10 cellular contexts compared by ENCODE assay signal in the genomic region with DNA sequence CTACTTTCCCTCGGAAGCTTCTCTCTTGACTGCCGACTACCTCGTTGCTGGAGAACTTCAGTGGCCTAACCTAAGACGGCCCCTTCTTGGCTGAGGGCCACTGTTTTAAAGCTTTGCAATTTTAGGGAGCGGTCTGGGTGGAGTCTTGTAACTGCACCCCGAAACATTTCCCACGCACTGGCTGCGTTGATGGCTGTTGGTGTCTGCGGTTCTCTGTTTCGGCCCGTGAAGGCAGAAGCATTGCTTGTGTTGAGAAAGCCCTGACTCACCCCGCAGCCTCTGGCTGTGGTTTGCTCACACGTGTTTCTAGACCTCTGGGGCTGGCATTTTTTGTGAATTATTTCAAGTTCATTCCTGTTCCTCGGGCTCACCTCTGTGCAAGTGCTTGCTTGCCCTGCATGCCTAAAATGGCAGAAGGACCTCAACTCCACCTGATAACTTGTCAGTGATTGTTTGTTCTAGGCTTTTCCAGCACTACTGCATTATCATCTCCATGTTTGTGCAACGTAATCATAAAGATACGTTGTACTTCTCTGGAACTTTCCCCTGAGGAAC.
DNase-seq lines count a peak whose midpoint lies in the region; ATAC-seq, FAIRE-seq and TF ChIP-seq lines count a peak whose summit lies in the region.
"Had no signal": no experiment of that assay in that cellular context is flagged by ENCODE, and none has a peak within 500 bp of the region (broad histone marks: within the 10 kb centered on the region; RNA-seq: fewer than 3 reads in every experiment).

No MANE protein-coding gene starts in this region.

- H4K20me1 ChIP-seq in HepG2 (ENCODE audit: insufficient read depth, low read length) = no peaks in the 10 kb centered on the region

- in situ Hi-C loops in HepG2 (cut with HindIII; ENCODE audit: extremely low pct_ligation_motif_present, low pct_unique_long_range_greater_than_20kb) = no loop called here

- DNase-seq in activated CD8-positive, alpha-beta memory T cell treated with anti-CD3 and anti-CD28 coated beads, Interleukin-2, amount 50 U/mL, for 4 hours = peak; percentile 22
- no peak for DNase-seq in activated CD8-positive, alpha-beta memory T cell treated with anti-CD3 and anti-CD28 coated beads, Interleukin-2, amount 50 U/mL, for 48 hours
- DNase-seq in activated T-cell treated with anti-CD3 and anti-CD28 coated beads, Interleukin-2, amount 50 U/mL, for 4 hours = peak; percentile 16
- no peak for DNase-seq in HepG2 (ENCODE audit: low spot score)
- no peak for DNase-seq in NK-92 treated with Interleukin-12 subunit alpha and Interleukin-12 subunit beta, amount 100 ng/mL, for 24 hours (lab: John Stamatoyannopoulos, UW)
- DNase-seq: testis had no signal

- intact Hi-C loops in HepG2 (cut with micrococcal nuclease; ENCODE audit: unreplicated experiment) = no loop called here

- TF ChIP-seq POLR2A in HepG2 (IDR thresholded peaks at IDR 0.05; ENCODE audit: insufficient read depth in 1 of 2, low read depth in 2 of 2, low read length in 2 of 2) = no peak

- TF ChIP-seq EP300 in HepG2 (IDR thresholded peaks at IDR 0.05; ENCODE audit: low read depth in 2 of 2, low read length in 2 of 2) = no peak
- no peak for TF ChIP-seq EP300 in HepG2 (CRISPR knock-in tag; IDR thresholded peaks at IDR 0.05; ENCODE audit: borderline replicate concordance)

- POLR2A ChIA-PET in HepG2 (lab: Yijun Ruan, JAX) = no interaction called here

- peak; percentile 88 to 99 for ATAC-seq in activated T-cell treated with anti-CD3 and anti-CD28 coated beads, Interleukin-2, amount 50 U/mL, for 4 hours
- ATAC-seq in HepG2 (no peak), HG02852 (IDR thresholded peaks at IDR 0.05; ENCODE audit: unreplicated experiment) (no peak)
- ATAC-seq in stimulated activated memory B cell treated with anti-CD40 and anti-IgM and Interleukin-4, amounts not matched to agents 10 μg/mL and 1 μg/mL and 100 μg/mL, for 72 hours = no peak

- no peaks in the 10 kb centered on the region for H3K79me2 ChIP-seq in HepG2 (ENCODE audit: insufficient read depth, low read length)

- H3K9me3 Mint-ChIP-seq in activated T-cell treated with anti-CD3 and anti-CD28 coated beads, Interleukin-2, amount 50 U/mL, for 4 hours = peaks cover 33% of the 10 kb centered on the region
- peaks cover 27% of the 10 kb centered on the region for H3K9me3 Mint-ChIP-seq in stimulated activated memory B cell treated with anti-CD40 and anti-IgM and Interleukin-4, amounts not matched to agents 10 μg/mL and 1 μg/mL and 100 μg/mL, for 72 hours

- peaks cover 7% of the 10 kb centered on the region for H3K36me3 Mint-ChIP-seq in activated T-cell treated with anti-CD3 and anti-CD28 coated beads, Interleukin-2, amount 50 U/mL, for 4 hours (ENCODE audit: insufficient read depth)
- peaks cover 19% of the 10 kb centered on the region for H3K36me3 Mint-ChIP-seq in stimulated activated memory B cell treated with anti-CD40 and anti-IgM and Interleukin-4, amounts not matched to agents 10 μg/mL and 1 μg/mL and 100 μg/mL, for 72 hours

- H3K4me2 ChIP-seq in HepG2 (ENCODE audit: low read depth, low read length) = no peak overlapping the region

- 0 out of 5 replicates have a peak, but pooled peaks cover 0 to 4% of the 10 kb centered on the region in 2 experiments for H3K27me3 ChIP-seq in HepG2 (ENCODE audit: control insufficient read depth in 1 of 2, insufficient read depth in 2 of 2, low read length in 2 of 2)
- H3K27me3 ChIP-seq: testis had no signal

- no peak overlapping the region for H3K27ac Mint-ChIP-seq in stimulated activated memory B cell treated with anti-CD40 and anti-IgM and Interleukin-4, amounts not matched to agents 10 μg/mL and 1 μg/mL and 100 μg/mL, for 72 hours
- H3K27ac Mint-ChIP-seq: B cell had no signal

- H3K9ac ChIP-seq in HepG2 (ENCODE audit: insufficient read depth, low read depth, low read length) = no peak overlapping the region

- TF ChIP-seq CTCF in HepG2 (CRISPR knock-in tag; IDR thresholded peaks at IDR 0.05) = no peak

- CTCF ChIA-PET in HepG2 (lab: Yijun Ruan, JAX; ENCODE audit: low intra/inter-chr PET ratio, low total read pairs) = no interaction called here

- BruUV-seq in HepG2 (replicated peaks; lab: Mats Ljungman, UMichigan) = no TSS peak

- WGBS in HepG2 (ENCODE audit: low lambda C conversion rate) = 53% methylated on average over 16 of the region's 16 CpGs
- WGBS in urinary bladder = 72% methylated on average over 16 of the region's 16 CpGs

- H3K4me3 Mint-ChIP-seq in activated T-cell treated with anti-CD3 and anti-CD28 coated beads, Interleukin-2, amount 50 U/mL, for 4 hours = no peak overlapping the region
- no peak overlapping the region for H3K4me3 Mint-ChIP-seq in stimulated activated memory B cell treated with anti-CD40 and anti-IgM and Interleukin-4, amounts not matched to agents 10 μg/mL and 1 μg/mL and 100 μg/mL, for 72 hours
- H3K4me3 Mint-ChIP-seq: B cell had no signal

- H3K4me1 ChIP-seq in HepG2 (ENCODE audit: insufficient read depth, low read length) = no peaks in the 10 kb centered on the region
- H3K4me1 ChIP-seq in urinary bladder (ENCODE audit: insufficient read depth) = no peaks in the 10 kb centered on the region
- H3K4me1 ChIP-seq: testis had no signal

- H3K36me3 ChIP-seq in HepG2 (replicated peaks in 1 of 2; ENCODE audit: control insufficient read depth in 1 of 2, insufficient read depth in 2 of 2, low read length in 2 of 2) (no peaks in the 10 kb centered on the region), urinary bladder (ENCODE audit: insufficient read depth) (no peaks in the 10 kb centered on the region)

- no peak for TF ChIP-seq RAD21 in HepG2 (CRISPR knock-in tag; IDR thresholded peaks at IDR 0.05)

- peaks cover 34% of the 10 kb centered on the region for H3K9me3 ChIP-seq in HepG2 (ENCODE audit: low read length)
- H3K9me3 ChIP-seq: testis had no signal

- peaks cover 16% of the 10 kb centered on the region for H3K27me3 Mint-ChIP-seq in activated T-cell treated with anti-CD3 and anti-CD28 coated beads, Interleukin-2, amount 50 U/mL, for 4 hours (ENCODE audit: low read depth)
- peaks cover 33% of the 10 kb centered on the region for H3K27me3 Mint-ChIP-seq in stimulated activated memory B cell treated with anti-CD40 and anti-IgM and Interleukin-4, amounts not matched to agents 10 μg/mL and 1 μg/mL and 100 μg/mL, for 72 hours

- H3K4me1 Mint-ChIP-seq in activated T-cell treated with anti-CD3 and anti-CD28 coated beads, Interleukin-2, amount 50 U/mL, for 4 hours (ENCODE audit: low read depth) = peaks cover 6% of the 10 kb centered on the region
- no peaks in the 10 kb centered on the region for H3K4me1 Mint-ChIP-seq in stimulated activated memory B cell treated with anti-CD40 and anti-IgM and Interleukin-4, amounts not matched to agents 10 μg/mL and 1 μg/mL and 100 μg/mL, for 72 hours
- H3K4me1 Mint-ChIP-seq: B cell had no signal

- no peak overlapping the region for H2AFZ ChIP-seq in HepG2 (ENCODE audit: low read length)

- H3K27ac ChIP-seq in HepG2 (ENCODE audit: extremely low read length, insufficient read depth, low read length) (no peak overlapping the region), urinary bladder (ENCODE audit: low read depth) (peak overlapping the region; percentile 52)
- H3K27ac ChIP-seq: testis had no signal

- FAIRE-seq in HepG2 (lab: Jason Lieb, UNC) = no peak

- H3K4me3 ChIP-seq in HepG2 (replicated peaks in 1 of 3; ENCODE audit: insufficient read depth in 1 of 3, low read depth in 2 of 3, low read length in 3 of 3) (no peak overlapping the region), urinary bladder (ENCODE audit: low read depth, low read length) (no peak overlapping the region)
- H3K4me3 ChIP-seq: testis had no signal

TF ChIP-seq in HepG2, 621 proteins besides CTCF, POLR2A, EP300 and RAD21:
- peak; percentile 60 for TF ChIP-seq MAFF (IDR thresholded peaks at IDR 0.05; ENCODE audit: low read depth, low read length)
- peak; percentile 52 to 64; a peak in 3 of 4 replicates for TF ChIP-seq MAFK (conservative IDR thresholded peaks at IDR 0.05 in 1 of 2, IDR thresholded peaks at IDR 0.05 in 1 of 2; ENCODE audit: low read length in 2 of 2)
- no peak for TF ChIP-seq ZNF12 (CRISPR knock-in tag; IDR thresholded peaks at IDR 0.05)
TF ChIP-seq in HepG2: peak in this region for 2.

Comparison
In these comparisons a context has a peak if more than half of its experiments do, and no peak if none do; other contexts are left out.
1. DNase-seq: peak in activated CD8-positive, alpha-beta memory T cell treated with anti-CD3 and anti-CD28 coated beads, Interleukin-2, amount 50 U/mL, for 4 hours (single experiment) and activated T-cell treated with anti-CD3 and anti-CD28 coated beads, Interleukin-2, amount 50 U/mL, for 4 hours (single experiment); none in activated CD8-positive, alpha-beta memory T cell treated with anti-CD3 and anti-CD28 coated beads, Interleukin-2, amount 50 U/mL, for 48 hours (single experiment), HepG2 (single experiment) and NK-92 treated with Interleukin-12 subunit alpha and Interleukin-12 subunit beta, amount 100 ng/mL, for 24 hours (single experiment).
2. ATAC-seq: peak in activated T-cell treated with anti-CD3 and anti-CD28 coated beads, Interleukin-2, amount 50 U/mL, for 4 hours (2 of 2); none in HepG2 (single experiment), HG02852 (single experiment) and stimulated activated memory B cell treated with anti-CD40 and anti-IgM and Interleukin-4, amounts not matched to agents 10 μg/mL and 1 μg/mL and 100 μg/mL, for 72 hours (single experiment).